9 cellular contexts compared by ENCODE assay signal in the genomic region with DNA sequence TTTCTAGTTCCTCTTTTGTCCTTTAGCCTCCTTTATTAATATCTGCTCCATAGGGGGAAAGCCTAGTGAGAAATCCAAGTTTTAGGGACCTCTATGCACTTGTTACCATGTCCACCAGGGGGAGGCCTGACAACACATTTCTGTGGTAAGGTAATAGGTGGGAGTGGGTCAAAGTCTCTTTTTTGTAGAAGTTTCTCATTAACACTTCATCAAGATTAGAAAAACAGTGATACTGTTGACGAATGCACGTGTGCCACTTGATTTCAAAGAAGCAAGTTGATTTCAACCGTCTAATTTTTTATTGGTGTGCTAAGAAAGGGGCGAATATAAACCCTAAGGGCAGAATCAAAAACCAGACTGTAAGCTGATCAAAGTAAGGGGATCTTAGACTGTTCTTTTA. TPM values are rescaled to one million over a fixed set of nuclear protein-coding genes. Genes with fewer than 3 reads are reported as not detected.
A peak's percentile ranks its signal among the peaks of the same experiment; 100 is the strongest.
DNase-seq lines count a peak whose midpoint lies in the region; ATAC-seq and TF ChIP-seq lines count a peak whose summit lies in the region.
"Had no signal": no experiment of that assay in that cellular context is flagged by ENCODE, and none has a peak within 500 bp of the region (broad histone marks: within the 10 kb centered on the region; RNA-seq: fewer than 3 reads in every experiment).

No MANE protein-coding gene starts in this region.

- POLR2A ChIA-PET in activated naive CD8-positive, alpha-beta T cell treated with anti-CD3 and anti-CD28 coated beads, Interleukin-2, amount 10 ng/mL, durations not matched to agents 7 days and 5 days (lab: Charles Lee) = interaction anchor here (0.6 kb wide), 1 partner anchor 36 kb away, joined by 3 read pairs; no protein-coding TSS in a partner anchor

- peak; percentile 89 for ATAC-seq in GM21526 (IDR thresholded peaks at IDR 0.05; ENCODE audit: low FRiP score, unreplicated experiment)
- ATAC-seq in activated naive CD8-positive, alpha-beta T cell treated with anti-CD3 and anti-CD28 coated beads, Interleukin-2, amount 10 ng/mL, durations not matched to agents 7 days and 5 days (ENCODE audit: low read depth) = peak; percentile 58
- peak; percentile 73 to 77 for ATAC-seq in gastrocnemius medialis

- H3K36me3 ChIP-seq in left ventricle myocardium inferior = no peaks in the 10 kb centered on the region
- no peaks in the 10 kb centered on the region for H3K36me3 ChIP-seq in gastrocnemius medialis

- peaks cover 3% of the 10 kb centered on the region for H3K4me1 Mint-ChIP-seq in activated naive CD8-positive, alpha-beta T cell treated with anti-CD3 and anti-CD28 coated beads, Interleukin-2, amount 10 ng/mL, durations not matched to agents 7 days and 5 days

- peak; percentile 22 for DNase-seq in G401 (ENCODE audit: low spot score)
- peak; percentile 16 for DNase-seq in HuH-7.5 (ENCODE audit: low spot score)
- DNase-seq in SKM-1 treated with dmso at 0.1 percent for 144 hours (lab: John Stamatoyannopoulos, UW; ENCODE audit: unreplicated experiment) = peak; percentile 71
- no peak for DNase-seq in activated naive CD8-positive, alpha-beta T cell treated with anti-CD3 and anti-CD28 coated beads, Interleukin-2, amount 10 ng/mL, durations not matched to agents 7 days and 5 days
- no peak for DNase-seq in left ventricle myocardium inferior
- peak; percentile 4 to 34 for DNase-seq in gastrocnemius medialis
- no peak for DNase-seq in cerebellum (ENCODE audit: low spot score)

- H3K9me3 ChIP-seq in left ventricle myocardium inferior (replicated peaks) = no peaks in the 10 kb centered on the region
- no peaks in the 10 kb centered on the region for H3K9me3 ChIP-seq in gastrocnemius medialis

- H3K36me3 Mint-ChIP-seq in activated naive CD8-positive, alpha-beta T cell treated with anti-CD3 and anti-CD28 coated beads, Interleukin-2, amount 10 ng/mL, durations not matched to agents 7 days and 5 days = no peaks in the 10 kb centered on the region

- no peaks in the 10 kb centered on the region for H3K4me1 ChIP-seq in left ventricle myocardium inferior
- peaks cover 3 to 8% of the 10 kb centered on the region in 2 donors for H3K4me1 ChIP-seq in gastrocnemius medialis

- no peaks in the 10 kb centered on the region for H3K27me3 ChIP-seq in left ventricle myocardium inferior (ENCODE audit: low read depth)
- no peaks in the 10 kb centered on the region for H3K27me3 ChIP-seq in gastrocnemius medialis

- H3K27ac Mint-ChIP-seq in activated naive CD8-positive, alpha-beta T cell treated with anti-CD3 and anti-CD28 coated beads, Interleukin-2, amount 10 ng/mL, durations not matched to agents 7 days and 5 days = no peak overlapping the region

- no peak for TF ChIP-seq POLR2A in gastrocnemius medialis (IDR thresholded peaks at IDR 0.05)

- in situ Hi-C loops in G401 (cut with HindIII; ENCODE audit: low sequenced_read_pairs) = no loop called here
- in situ Hi-C loops in gastrocnemius medialis (cut with MboI; ENCODE audit: low sequenced_read_pairs in 4 of 4) = no loop called here

- H3K27me3 Mint-ChIP-seq in activated naive CD8-positive, alpha-beta T cell treated with anti-CD3 and anti-CD28 coated beads, Interleukin-2, amount 10 ng/mL, durations not matched to agents 7 days and 5 days = peaks cover 13% of the 10 kb centered on the region

- TF ChIP-seq CTCF in left ventricle myocardium inferior (IDR thresholded peaks at IDR 0.05; ENCODE audit: borderline replicate concordance) = peak; percentile 83
- TF ChIP-seq CTCF in gastrocnemius medialis (IDR thresholded peaks at IDR 0.05 in 4 of 5, conservative IDR thresholded peaks at IDR 0.05 in 1 of 5) = peak; percentile 60 to 81 (median 78)

- H3K4me3 Mint-ChIP-seq in activated naive CD8-positive, alpha-beta T cell treated with anti-CD3 and anti-CD28 coated beads, Interleukin-2, amount 10 ng/mL, durations not matched to agents 7 days and 5 days = no peak overlapping the region

- intact Hi-C loops in left ventricle myocardium inferior (cut with micrococcal nuclease) (no loop called here), gastrocnemius medialis (cut with DNase I; ENCODE audit: low total_unique reads) (loop anchor here (1.0 kb wide), 1 partner anchor 86 kb away; the partner anchor contains the start of gene TFAM)

- H3K27ac ChIP-seq in left ventricle myocardium inferior (replicated peaks) (no peak overlapping the region), gastrocnemius medialis (no peak overlapping the region)
- H3K27ac ChIP-seq: epithelial cell of prostate had no signal

- H3K9me3 Mint-ChIP-seq in activated naive CD8-positive, alpha-beta T cell treated with anti-CD3 and anti-CD28 coated beads, Interleukin-2, amount 10 ng/mL, durations not matched to agents 7 days and 5 days = no peaks in the 10 kb centered on the region

- H3K4me3 ChIP-seq in left ventricle myocardium inferior (no peak overlapping the region), gastrocnemius medialis (no peak overlapping the region)

RNA-seq across cellular contexts. Expression of gene CISD1, which starts 30.6 kb away (rescaled TPM):
- total RNA-seq in G401 (2014; rRNA removed; shearing (Covaris generic)) = 39.6 and 44.6 TPM in 2 replicates
- 10 to 100 TPM; 23.9 to 25.8 TPM for total RNA-seq in activated naive CD8-positive, alpha-beta T cell treated with anti-CD3 and anti-CD28 coated beads, Interleukin-2, amount 10 ng/mL, durations not matched to agents 7 days and 5 days
- 173 TPM for total RNA-seq in left ventricle myocardium inferior
- 10 to 100 TPM; 54.4 to 90.2 (median 71.1) TPM for total RNA-seq in gastrocnemius medialis
- total RNA-seq in cerebellum = 19.1 TPM

RNA-seq across cellular contexts. Expression of gene IPMK, which starts 31.9 kb away (rescaled TPM):
- 1.4 and 1.9 TPM in 2 replicates for total RNA-seq in G401 (2014; rRNA removed; shearing (Covaris generic))
- 1 to 10 TPM; 6.7 to 7.0 TPM for total RNA-seq in activated naive CD8-positive, alpha-beta T cell treated with anti-CD3 and anti-CD28 coated beads, Interleukin-2, amount 10 ng/mL, durations not matched to agents 7 days and 5 days
- total RNA-seq in left ventricle myocardium inferior = 2.3 TPM
- total RNA-seq in gastrocnemius medialis = 1 to 10 TPM; 3.0 to 8.2 (median 5.6) TPM
- total RNA-seq in cerebellum = 23.2 TPM

RNA-seq across cellular contexts. Expression of gene UBE2D1, which starts 35.2 kb away (rescaled TPM):
- 15.3 and 20.7 TPM in 2 replicates for total RNA-seq in G401 (2014; rRNA removed; shearing (Covaris generic))
- 10 to 100 TPM; 10.9 to 12.7 TPM for total RNA-seq in activated naive CD8-positive, alpha-beta T cell treated with anti-CD3 and anti-CD28 coated beads, Interleukin-2, amount 10 ng/mL, durations not matched to agents 7 days and 5 days
- total RNA-seq in left ventricle myocardium inferior (56.0 TPM), gastrocnemius medialis (100 to 1,000 TPM in 1 of 4 donors, 10 to 100 TPM in 3; 62.0 to 178 (median 81.6) TPM), cerebellum (53.5 TPM)

Comparison
In these comparisons a context has a peak if more than half of its experiments do, and no peak if none do; other contexts are left out.
1. DNase-seq: peak in G401 (single experiment), HuH-7.5 (single experiment), SKM-1 treated with dmso at 0.1 percent for 144 hours (single experiment) and gastrocnemius medialis (2 of 2); none in activated naive CD8-positive, alpha-beta T cell treated with anti-CD3 and anti-CD28 coated beads, Interleukin-2, amount 10 ng/mL, durations not matched to agents 7 days and 5 days (single experiment), left ventricle myocardium inferior (single experiment) and cerebellum (single experiment).
2. Peak in every context shown above with its lines, with median percentiles within 50 percentile points of each other: ATAC-seq.